ENCODE assay signal across 9 cellular contexts in the genomic region with DNA sequence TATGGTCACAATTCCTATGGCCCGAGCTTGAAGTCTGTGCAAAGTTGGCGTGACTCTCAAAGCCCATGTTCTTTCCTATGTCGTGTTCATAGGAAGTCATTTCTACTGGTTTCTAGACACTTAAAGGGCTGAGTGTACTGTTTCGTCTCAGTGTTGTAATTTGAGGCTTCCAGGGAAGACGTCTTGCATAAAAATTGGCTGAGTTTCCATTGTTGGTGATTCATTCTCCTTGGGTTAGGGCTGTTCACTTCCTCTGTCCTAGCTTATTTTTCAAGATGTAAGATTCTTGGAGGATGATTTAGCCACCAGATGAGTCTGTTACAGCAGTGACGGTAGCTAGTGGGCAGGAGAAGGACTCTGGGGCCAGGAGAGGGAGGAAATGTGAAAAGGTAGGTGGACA. TPM values are rescaled to one million over a fixed set of nuclear protein-coding genes. Genes with fewer than 3 reads are reported as not detected.
A peak's percentile ranks its signal among the peaks of the same experiment; 100 is the strongest.
DNase-seq lines count a peak whose midpoint lies in the region; ATAC-seq, FAIRE-seq and TF ChIP-seq lines count a peak whose summit lies in the region.
"Had no signal": no experiment of that assay in that cellular context is flagged by ENCODE, and none has a peak within 500 bp of the region (broad histone marks: within the 10 kb centered on the region; RNA-seq: fewer than 3 reads in every experiment).

No MANE protein-coding gene starts in this region.

- in situ Hi-C loops in GM23248 (cut with MboI), result no loop called here

- no peaks in the 10 kb centered on the region for H4K20me1 ChIP-seq in GM23248 (ENCODE audit: insufficient read depth)
- H4K20me1 ChIP-seq in smooth muscle cell (ENCODE audit: low read depth), result no peaks in the 10 kb centered on the region

- DNase-seq in GM23248 (peak; percentile 96), SJSA1 (ENCODE audit: low read depth in 1 of 2, low spot score in 2 of 2) (peak in 1 of 2 experiments; percentile 55), fibroblast of the conjunctiva (ENCODE audit: low read depth) (peak; percentile 91), smooth muscle cell (lab: John Stamatoyannopoulos, UW; ENCODE audit: unreplicated experiment) (no peak), cortex of kidney (lab: John Stamatoyannopoulos, UW) (no peak), small intestine (no peak), NCI-H2029 (lab: John Stamatoyannopoulos, UW) (no peak)
- DNase-seq: NCI-H1105 had no signal

- TF ChIP-seq CTCF in smooth muscle cell (IDR thresholded peaks at IDR 0.05; ENCODE audit: borderline replicate concordance, insufficient read depth, poor library complexity, severe bottlenecking), result no peak

- peaks cover 16% of the 10 kb centered on the region for H3K4me1 ChIP-seq in GM23248 (ENCODE audit: insufficient read depth)
- H3K4me1 ChIP-seq in SJSA1 (replicated peaks), result peaks cover 28% of the 10 kb centered on the region
- no peaks in the 10 kb centered on the region for H3K4me1 ChIP-seq in smooth muscle cell (ENCODE audit: low read depth)
- peaks cover 0 to 4% of the 10 kb centered on the region in 2 donors for H3K4me1 ChIP-seq in small intestine (ENCODE audit: control insufficient read depth in 2 of 2, insufficient read depth in 1 of 2, low read depth in 1 of 2, low read length in 1 of 2)

- no peak for FAIRE-seq in small intestine (lab: Jason Lieb, UNC)

- H3K27ac ChIP-seq in GM23248 (peak overlapping the region; percentile 77), SJSA1 (peak overlapping the region; percentile 52), smooth muscle cell (ENCODE audit: low read depth) (peak overlapping the region; percentile 57), small intestine (ENCODE audit: low read depth in 1 of 2, low read length in 1 of 2) (peak overlapping the region in 1 of 2 donors; percentile 70)

- no peaks in the 10 kb centered on the region for H3K9me2 ChIP-seq in GM23248 (ENCODE audit: insufficient read depth)

- H3K9ac ChIP-seq in GM23248, result no peak overlapping the region
- no peak overlapping the region for H3K9ac ChIP-seq in smooth muscle cell (ENCODE audit: low read depth)

- ATAC-seq in HG03175 (IDR thresholded peaks at IDR 0.05; ENCODE audit: unreplicated experiment), result no peak

- H3K4me3 ChIP-seq in GM23248 (peak overlapping the region; percentile 45), SJSA1 (no peak overlapping the region), smooth muscle cell (no peak overlapping the region), small intestine (ENCODE audit: low read depth in 1 of 2, low read length in 2 of 2) (no peak overlapping the region)

- H3K79me2 ChIP-seq in GM23248 (ENCODE audit: insufficient read depth) (no peaks in the 10 kb centered on the region), smooth muscle cell (ENCODE audit: low read depth) (no peaks in the 10 kb centered on the region)

- H3F3A ChIP-seq in GM23248 (ENCODE audit: insufficient read depth) (peaks cover 12% of the 10 kb centered on the region; the same call in 1 of the 2 replicates), smooth muscle cell (ENCODE audit: low read depth) (no peaks in the 10 kb centered on the region)

- H3K9me3 ChIP-seq in GM23248 (ENCODE audit: low read depth), result peaks cover 3% of the 10 kb centered on the region
- peaks cover under 1% of the 10 kb centered on the region; the same call in 1 of the 2 replicates for H3K9me3 ChIP-seq in SJSA1 (replicated peaks)
- H3K9me3 ChIP-seq in smooth muscle cell (replicated peaks; ENCODE audit: low read depth), result no peaks in the 10 kb centered on the region
- no peaks in the 10 kb centered on the region for H3K9me3 ChIP-seq in small intestine (ENCODE audit: control insufficient read depth, low read depth)

- 3 to 4% methylated on average over 6 of the region's 6 CpGs for WGBS in GM23248 (ENCODE audit: low coverage in 1 of 2, low lambda C conversion rate in 2 of 2, missing lambda C conversion rate in 2 of 2), 2 experiments
- 50% methylated on average over 6 of the region's 6 CpGs for WGBS in smooth muscle cell (ENCODE audit: low lambda C conversion rate)
- WGBS in small intestine, 3 donors, result 53 to 74% (median 70%) methylated on average over 6 of the region's 6 CpGs

- H3K36me3 ChIP-seq in GM23248 (ENCODE audit: low read depth) (no peaks in the 10 kb centered on the region), SJSA1 (no peaks in the 10 kb centered on the region), smooth muscle cell (ENCODE audit: low read depth) (no peaks in the 10 kb centered on the region), small intestine (ENCODE audit: control insufficient read depth in 2 of 2, insufficient read depth in 2 of 2, low read length in 2 of 2) (peaks cover 0 to 2% of the 10 kb centered on the region in 2 donors)

- H2AFZ ChIP-seq in GM23248 (peak overlapping the region; percentile 75), smooth muscle cell (ENCODE audit: low read depth) (no peak overlapping the region)

- H3K27me3 ChIP-seq in GM23248 (replicated peaks; ENCODE audit: insufficient read depth) (no peaks in the 10 kb centered on the region), SJSA1 (replicated peaks) (no peaks in the 10 kb centered on the region), smooth muscle cell (ENCODE audit: low read depth) (no peaks in the 10 kb centered on the region), small intestine (ENCODE audit: control insufficient read depth in 2 of 2, insufficient read depth in 2 of 2, low read length in 2 of 2) (no peaks in the 10 kb centered on the region)

- peak overlapping the region; percentile 62 for H3K4me2 ChIP-seq in GM23248 (ENCODE audit: unreplicated experiment)
- H3K4me2 ChIP-seq in smooth muscle cell, result no peak overlapping the region

RNA-seq across cellular contexts. Expression of a gene that starts 43.1 kb away (rescaled TPM):
- total RNA-seq in GM23248 (2014; rRNA removed; shearing (Covaris generic)), result 0.11 TPM in 1 of 2 replicates, not detected in the other
- polyA plus RNA-seq in GM23248 (2016; fragmentation: Nextera tagmentation; extraction: Ambion mirVana) (not detected in 2 replicates), smooth muscle cell (not detected in 2 replicates), small intestine (1 to 10 TPM; 1.3 to 4.6 (median 3.7) TPM)
- not detected in 2 replicates for total RNA-seq in SJSA1 (2014; rRNA removed; shearing (Covaris generic))
- 0.27 TPM in 1 of 2 replicates, not detected in the other for total RNA-seq in smooth muscle cell

RNA-seq across cellular contexts. Expression of a gene that starts 55.0 kb away (rescaled TPM):
- under 0.01 and 0.43 TPM in 2 replicates for total RNA-seq in GM23248 (2014; rRNA removed; shearing (Covaris generic))
- 0.46 and 0.63 TPM in 2 replicates for polyA plus RNA-seq in GM23248 (2016; fragmentation: Nextera tagmentation; extraction: Ambion mirVana)
- total RNA-seq in SJSA1 (2014; rRNA removed; shearing (Covaris generic)), result not detected in 2 replicates
- not detected in 2 replicates for total RNA-seq in smooth muscle cell
- not detected in 2 replicates for polyA plus RNA-seq in smooth muscle cell
- under 1 TPM in 2 of 3 donors, not detected in 1; 0.25 to 0.54 TPM for polyA plus RNA-seq in small intestine

Comparison
In these comparisons a context has a peak if more than half of its experiments do, and no peak if none do; other contexts are left out.
1. DNase-seq: peak in GM23248 (single experiment) and fibroblast of the conjunctiva (single experiment); none in smooth muscle cell (single experiment), cortex of kidney (single experiment), small intestine (single experiment) and NCI-H2029 (single experiment).